ENCODE assay signal across 8 cellular contexts in the genomic region with DNA sequence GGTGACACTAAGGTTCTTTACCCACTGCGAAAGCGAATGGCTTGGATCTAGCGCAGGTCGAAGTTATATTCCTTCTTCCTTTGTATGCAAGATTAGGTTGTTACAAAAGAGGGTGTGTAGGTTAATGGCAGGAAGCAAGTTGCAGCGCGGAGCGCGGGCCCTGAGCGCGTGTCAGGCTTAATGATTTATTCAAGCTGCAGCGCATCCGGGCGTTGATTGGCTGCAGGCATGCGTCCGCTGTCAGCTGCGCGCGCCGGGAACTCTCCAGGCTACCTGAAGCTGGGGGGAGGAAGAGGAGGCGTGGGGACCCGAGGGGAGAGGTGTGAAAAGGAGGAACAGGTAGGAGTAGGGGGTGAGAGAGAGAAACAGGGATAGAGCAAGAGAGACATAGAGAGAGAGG. TPM values are rescaled to one million over a fixed set of nuclear protein-coding genes. Genes with fewer than 3 reads are reported as not detected.
DNase-seq lines count a peak whose midpoint lies in the region; ATAC-seq and TF ChIP-seq lines count a peak whose summit lies in the region.

No MANE protein-coding gene starts in this region.

- H3K27ac Mint-ChIP-seq in WTC11 (no peak overlapping the region), memory B cell (no peak overlapping the region)

- peaks cover 11% of the 10 kb centered on the region for H3K9me3 Mint-ChIP-seq in WTC11
- H3K9me3 Mint-ChIP-seq in memory B cell = peaks cover 8% of the 10 kb centered on the region

- ATAC-seq in HG02678 (IDR thresholded peaks at IDR 0.05; ENCODE audit: unreplicated experiment) = peak; percentile 68
- peak; percentile 15 for ATAC-seq in WTC11
- ATAC-seq in memory B cell (ENCODE audit: low read depth) = peak; percentile 73
- no peak for ATAC-seq in GM21717 (IDR thresholded peaks at IDR 0.05; ENCODE audit: unreplicated experiment)

- POLR2A ChIA-PET in WTC11 (lab: Charles Lee) = no interaction called here

- peak overlapping the region; percentile 79 for H3K4me3 Mint-ChIP-seq in WTC11
- H3K4me3 Mint-ChIP-seq in memory B cell = peak overlapping the region; percentile 88

- CTCF ChIA-PET in WTC11 (lab: Charles Lee) = interaction anchor here (0.8 to 3.3 kb wide), 4 partner anchors 12 to 27 kb away, joined by 3 to 20 read pairs (median 9); no protein-coding TSS in a partner anchor

- peaks cover 96% of the 10 kb centered on the region for H3K27me3 Mint-ChIP-seq in WTC11 (ENCODE audit: low read depth)
- peaks cover 47% of the 10 kb centered on the region for H3K27me3 Mint-ChIP-seq in memory B cell

- no peak for TF ChIP-seq CTCF in WTC11 (IDR thresholded peaks at IDR 0.05)

- H3K4me1 Mint-ChIP-seq in WTC11 = peaks cover 58% of the 10 kb centered on the region
- H3K4me1 Mint-ChIP-seq in memory B cell = peaks cover 14% of the 10 kb centered on the region

- H3K36me3 Mint-ChIP-seq in WTC11 = peaks cover 12% of the 10 kb centered on the region
- H3K36me3 Mint-ChIP-seq in memory B cell = peaks cover 6% of the 10 kb centered on the region

- DNase-seq in Daoy (ENCODE audit: low read depth) (peak; percentile 37), WTC11 (ENCODE audit: low spot score) (peak; percentile 70), memory B cell (ENCODE audit: low spot score in 2 of 2) (no peak), cerebellar cortex (ENCODE audit: low spot score) (no peak), inferior parietal cortex (ENCODE audit: extremely low spot score) (no peak), DMS114 treated with DMSO at 0.1 percent for 48 hours (lab: John Stamatoyannopoulos, UW; ENCODE audit: unreplicated experiment) (no peak)

TF ChIP-seq in WTC11, 78 proteins besides CTCF, POLR2A, EP300 and RAD21:
- TF ChIP-seq ZNF219 (CRISPR knock-in tag; IDR thresholded peaks at IDR 0.05; ENCODE audit: borderline replicate concordance) = no peak
- TF ChIP-seq, protein P1, sequence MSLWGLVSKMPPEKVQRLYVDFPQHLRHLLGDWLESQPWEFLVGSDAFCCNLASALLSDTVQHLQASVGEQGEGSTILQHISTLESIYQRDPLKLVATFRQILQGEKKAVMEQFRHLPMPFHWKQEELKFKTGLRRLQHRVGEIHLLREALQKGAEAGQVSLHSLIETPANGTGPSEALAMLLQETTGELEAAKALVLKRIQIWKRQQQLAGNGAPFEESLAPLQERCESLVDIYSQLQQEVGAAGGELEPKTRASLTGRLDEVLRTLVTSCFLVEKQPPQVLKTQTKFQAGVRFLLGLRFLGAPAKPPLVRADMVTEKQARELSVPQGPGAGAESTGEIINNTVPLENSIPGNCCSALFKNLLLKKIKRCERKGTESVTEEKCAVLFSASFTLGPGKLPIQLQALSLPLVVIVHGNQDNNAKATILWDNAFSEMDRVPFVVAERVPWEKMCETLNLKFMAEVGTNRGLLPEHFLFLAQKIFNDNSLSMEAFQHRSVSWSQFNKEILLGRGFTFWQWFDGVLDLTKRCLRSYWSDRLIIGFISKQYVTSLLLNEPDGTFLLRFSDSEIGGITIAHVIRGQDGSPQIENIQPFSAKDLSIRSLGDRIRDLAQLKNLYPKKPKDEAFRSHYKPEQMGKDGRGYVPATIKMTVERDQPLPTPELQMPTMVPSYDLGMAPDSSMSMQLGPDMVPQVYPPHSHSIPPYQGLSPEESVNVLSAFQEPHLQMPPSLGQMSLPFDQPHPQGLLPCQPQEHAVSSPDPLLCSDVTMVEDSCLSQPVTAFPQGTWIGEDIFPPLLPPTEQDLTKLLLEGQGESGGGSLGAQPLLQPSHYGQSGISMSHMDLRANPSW (CRISPR knock-in tag; conservative IDR thresholded peaks at IDR 0.05; ENCODE audit: low read depth) = no peak
- TF ChIP-seq, protein P2, sequence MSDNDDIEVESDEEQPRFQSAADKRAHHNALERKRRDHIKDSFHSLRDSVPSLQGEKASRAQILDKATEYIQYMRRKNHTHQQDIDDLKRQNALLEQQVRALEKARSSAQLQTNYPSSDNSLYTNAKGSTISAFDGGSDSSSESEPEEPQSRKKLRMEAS (CRISPR knock-in tag; IDR thresholded peaks at IDR 0.05) = 0 out of 2 replicates have a peak, but pooled peaks have one; percentile 38

RNA-seq across cellular contexts. Expression of a gene that starts 7.4 kb away (rescaled TPM):
- total RNA-seq in Daoy (2014; rRNA removed; shearing (Covaris generic)) = 0.06 TPM in 1 of 2 replicates, not detected in the other
- 0.07 to 0.14 TPM (median 0.07 TPM) in 3 replicates for total RNA-seq in WTC11 (2021)

RNA-seq across cellular contexts. Expression of a gene that starts 47.8 kb away (rescaled TPM):
- not detected in 2 replicates for total RNA-seq in Daoy (2014; rRNA removed; shearing (Covaris generic))
- total RNA-seq in WTC11 (2021) = 4.0 to 9.8 TPM (median 5.7 TPM) in 3 replicates

Comparison
In these comparisons a context has a peak if more than half of its experiments do, and no peak if none do; other contexts are left out.
1. DNase-seq: peak in Daoy (single experiment) and WTC11 (single experiment); none in memory B cell (0 of 2), cerebellar cortex (single experiment), inferior parietal cortex (single experiment) and DMS114 treated with DMSO at 0.1 percent for 48 hours (single experiment).